ENCODE assay signal across 14 cellular contexts in genomic region chr1:14626869-14627607, GRCh38. TPM values are rescaled to one million over a fixed set of nuclear protein-coding genes. Genes with fewer than 3 reads are reported as not detected.
A peak's percentile ranks its signal among the peaks of the same experiment; 100 is the strongest.
DNase-seq lines count a peak whose midpoint lies in the region; ATAC-seq, FAIRE-seq and TF ChIP-seq lines count a peak whose summit lies in the region.
"Had no signal": no experiment of that assay in that cellular context is flagged by ENCODE, and none has a peak within 500 bp of the region (broad histone marks: within the 10 kb centered on the region; RNA-seq: fewer than 3 reads in every experiment).

No MANE protein-coding gene starts in this region.

- H3K4me3 ChIP-seq in dorsolateral prefrontal cortex (peak overlapping the region in 5 of 59 donors; percentile 15 to 55 (median 36)), HepG2 (replicated peaks in 1 of 3; ENCODE audit: insufficient read depth in 1 of 3, low read depth in 2 of 3, low read length in 3 of 3) (no peak overlapping the region), upper lobe of right lung (no peak overlapping the region)
- H3K4me3 ChIP-seq: PC-9 had no signal

- no peak overlapping the region for H2AFZ ChIP-seq in HepG2 (ENCODE audit: low read length)
- H2AFZ ChIP-seq: PC-9 had no signal

- CTCF ChIA-PET in HepG2 (lab: Yijun Ruan, JAX; ENCODE audit: low intra/inter-chr PET ratio, low total read pairs) = no interaction called here
- CTCF ChIA-PET in activated CD8-positive, alpha-beta T cell treated with anti-CD3 and anti-CD28 coated beads for 36 hours (lab: Charles Lee) = no interaction called here

- no peaks in the 10 kb centered on the region for H3K36me3 Mint-ChIP-seq in activated CD8-positive, alpha-beta T cell treated with anti-CD3 and anti-CD28 coated beads for 36 hours (ENCODE audit: low read depth)
- H3K36me3 Mint-ChIP-seq: natural killer cell treated with Interleukin-12 subunit alpha and Interleukin-12 subunit beta and Interleukin-15 and Interleukin-18, amount 100 ng/mL, for 72 hours had no signal

- no peaks in the 10 kb centered on the region for H3K27me3 Mint-ChIP-seq in activated CD8-positive, alpha-beta T cell treated with anti-CD3 and anti-CD28 coated beads for 36 hours
- H3K27me3 Mint-ChIP-seq: stimulated activated naive CD8-positive, alpha-beta T cell treated with anti-CD3 and anti-CD28 coated beads, Interleukin-15, Interleukin-2, amounts not matched to agents 100 ng/mL and 50 ng/mL, for 24 hours had no signal

- H3K9ac ChIP-seq in HepG2 (ENCODE audit: insufficient read depth, low read depth, low read length) = no peak overlapping the region

- H3K36me3 ChIP-seq in HepG2 (replicated peaks in 1 of 2; ENCODE audit: control insufficient read depth in 1 of 2, insufficient read depth in 2 of 2, low read length in 2 of 2) (no peaks in the 10 kb centered on the region), upper lobe of right lung (no peaks in the 10 kb centered on the region)

- TF ChIP-seq EP300 in HepG2 (IDR thresholded peaks at IDR 0.05; ENCODE audit: low read depth in 2 of 2, low read length in 2 of 2) (no peak), HepG2 (CRISPR knock-in tag; IDR thresholded peaks at IDR 0.05; ENCODE audit: borderline replicate concordance) (no peak)

- H3K27me3 ChIP-seq in dorsolateral prefrontal cortex (no peaks in the 10 kb centered on the region), HepG2 (ENCODE audit: control insufficient read depth in 1 of 2, insufficient read depth in 2 of 2, low read length in 2 of 2) (peaks cover 0 to 39% of the 10 kb centered on the region in 2 experiments; a peak in 2 of 5 replicates), upper lobe of right lung (no peaks in the 10 kb centered on the region)

- no TSS peak for BruUV-seq in HepG2 (replicated peaks; lab: Mats Ljungman, UMichigan)

- TF ChIP-seq CTCF in dorsolateral prefrontal cortex (IDR thresholded peaks at IDR 0.05 in 54 of 56, conservative IDR thresholded peaks at IDR 0.05 in 2 of 56; ENCODE audit: low read depth in 1 of 56, partially characterized antibody in 56 of 56) = peak in 1 of 56 donors; percentile 8
- no peak for TF ChIP-seq CTCF in HepG2 (CRISPR knock-in tag; IDR thresholded peaks at IDR 0.05)
- TF ChIP-seq CTCF in upper lobe of right lung (IDR thresholded peaks at IDR 0.05) = no peak
- TF ChIP-seq CTCF in activated CD8-positive, alpha-beta T cell treated with anti-CD3 and anti-CD28 coated beads for 36 hours (IDR thresholded peaks at IDR 0.05) = no peak

- FAIRE-seq in HepG2 (lab: Jason Lieb, UNC) = no peak

- no peaks in the 10 kb centered on the region for H3K9me3 ChIP-seq in HepG2 (ENCODE audit: low read length)
- no peaks in the 10 kb centered on the region for H3K9me3 ChIP-seq in upper lobe of right lung

- POLR2A ChIA-PET in HepG2 (lab: Yijun Ruan, JAX) = no interaction called here
- POLR2A ChIA-PET in activated CD8-positive, alpha-beta T cell treated with anti-CD3 and anti-CD28 coated beads for 36 hours (lab: Charles Lee) = no interaction called here

- in situ Hi-C loops in HepG2 (cut with HindIII; ENCODE audit: extremely low pct_ligation_motif_present, low pct_unique_long_range_greater_than_20kb) = no loop called here

- no peak for TF ChIP-seq POLR2A in HepG2 (IDR thresholded peaks at IDR 0.05; ENCODE audit: insufficient read depth in 1 of 2, low read depth in 2 of 2, low read length in 2 of 2)

- intact Hi-C loops in dorsolateral prefrontal cortex (cut with DNase I) = loop anchor here in 1 of 2 donors (10.0 kb wide), 1 partner anchor 298 kb away; no protein-coding TSS in a partner anchor
- intact Hi-C loops in HepG2 (cut with micrococcal nuclease; ENCODE audit: unreplicated experiment) = no loop called here
- intact Hi-C loops in upper lobe of right lung (cut with DNase I) = no loop called here
- intact Hi-C loops in activated CD8-positive, alpha-beta T cell treated with anti-CD3 and anti-CD28 coated beads for 36 hours (cut with micrococcal nuclease) = no loop called here

- TF ChIP-seq RAD21 in HepG2 (CRISPR knock-in tag; IDR thresholded peaks at IDR 0.05) = no peak

- WGBS in HepG2 (ENCODE audit: low lambda C conversion rate) = 15% methylated on average over 8 of the region's 11 CpGs

- H3K27ac ChIP-seq in dorsolateral prefrontal cortex (peak overlapping the region; percentile 33 to 95 (median 87)), HepG2 (ENCODE audit: extremely low read length, insufficient read depth, low read length) (no peak overlapping the region), upper lobe of right lung (peak overlapping the region; percentile 58)
- H3K27ac ChIP-seq: HL-60, PC-9 had no signal

- H3K4me3 Mint-ChIP-seq in activated CD8-positive, alpha-beta T cell treated with anti-CD3 and anti-CD28 coated beads for 36 hours = no peak overlapping the region
- H3K4me3 Mint-ChIP-seq: natural killer cell treated with Interleukin-12 subunit alpha and Interleukin-12 subunit beta and Interleukin-15 and Interleukin-18, amount 100 ng/mL, for 72 hours; stimulated activated naive CD8-positive, alpha-beta T cell treated with anti-CD3 and anti-CD28 coated beads, Interleukin-15, Interleukin-2, amounts not matched to agents 100 ng/mL and 50 ng/mL, for 24 hours had no signal

- H3K27ac Mint-ChIP-seq in activated CD8-positive, alpha-beta T cell treated with anti-CD3 and anti-CD28 coated beads for 36 hours = no peak overlapping the region
- H3K27ac Mint-ChIP-seq: natural killer cell treated with Interleukin-12 subunit alpha and Interleukin-12 subunit beta and Interleukin-15 and Interleukin-18, amount 100 ng/mL, for 72 hours; stimulated activated naive CD8-positive, alpha-beta T cell treated with anti-CD3 and anti-CD28 coated beads, Interleukin-15, Interleukin-2, amounts not matched to agents 100 ng/mL and 50 ng/mL, for 24 hours had no signal

- ATAC-seq in HepG2 = no peak; the same call in 2 of the 3 replicates
- peak; percentile 76 for ATAC-seq in upper lobe of right lung
- no peak for ATAC-seq in HG03460 (IDR thresholded peaks at IDR 0.05; ENCODE audit: unreplicated experiment)
- no peak for ATAC-seq in activated CD8-positive, alpha-beta T cell treated with anti-CD3 and anti-CD28 coated beads for 36 hours
- ATAC-seq: natural killer cell treated with Interleukin-12 subunit alpha and Interleukin-12 subunit beta and Interleukin-15 and Interleukin-18, amount 100 ng/mL, for 72 hours had no signal

- H3K4me1 Mint-ChIP-seq in activated CD8-positive, alpha-beta T cell treated with anti-CD3 and anti-CD28 coated beads for 36 hours (ENCODE audit: low read depth) = no peaks in the 10 kb centered on the region

- H3K4me1 ChIP-seq in HepG2 (ENCODE audit: insufficient read depth, low read length) (no peaks in the 10 kb centered on the region), upper lobe of right lung (no peaks in the 10 kb centered on the region)

- peaks cover 5% of the 10 kb centered on the region for H3K9me3 Mint-ChIP-seq in activated CD8-positive, alpha-beta T cell treated with anti-CD3 and anti-CD28 coated beads for 36 hours
- H3K9me3 Mint-ChIP-seq: natural killer cell treated with Interleukin-12 subunit alpha and Interleukin-12 subunit beta and Interleukin-15 and Interleukin-18, amount 100 ng/mL, for 72 hours; stimulated activated naive CD8-positive, alpha-beta T cell treated with anti-CD3 and anti-CD28 coated beads, Interleukin-15, Interleukin-2, amounts not matched to agents 100 ng/mL and 50 ng/mL, for 24 hours had no signal

- no peaks in the 10 kb centered on the region for H4K20me1 ChIP-seq in HepG2 (ENCODE audit: insufficient read depth, low read length)

- peak; percentile 27 for DNase-seq in NCI-H748 (lab: John Stamatoyannopoulos, UW; ENCODE audit: unreplicated experiment)
- DNase-seq in NCI-H748 treated with DMSO at 0.1 percent for 48 hours (lab: John Stamatoyannopoulos, UW) = no peak
- peak in 3 of 10 donors; percentile 28 to 49 (median 35) for DNase-seq in dorsolateral prefrontal cortex
- DNase-seq in HepG2 (ENCODE audit: low spot score) = no peak
- DNase-seq in upper lobe of right lung = peak; percentile 66
- DNase-seq in NCI-H226 = no peak
- DNase-seq in activated CD8-positive, alpha-beta T cell treated with anti-CD3 and anti-CD28 coated beads for 36 hours = no peak
- DNase-seq: cortex of kidney, NCI-H1092, PC-9 had no signal

- H3K79me2 ChIP-seq in HepG2 (ENCODE audit: insufficient read depth, low read length) = no peaks in the 10 kb centered on the region

- no peak overlapping the region for H3K4me2 ChIP-seq in HepG2 (ENCODE audit: low read depth, low read length)
- H3K4me2 ChIP-seq: PC-9 had no signal

TF ChIP-seq in HepG2, 621 proteins besides CTCF, POLR2A, EP300 and RAD21 (continues in another document):
- TF ChIP-seq ZKSCAN1 (IDR thresholded peaks at IDR 0.05; ENCODE audit: low read length) (0 out of 2 replicates have a peak, but pooled peaks have one; percentile 28), MAX (IDR thresholded peaks at IDR 0.05) (no peak)

RNA-seq across cellular contexts. Expression of gene KAZN, which starts 28.6 kb away (rescaled TPM):
- total RNA-seq in dorsolateral prefrontal cortex (10 to 100 TPM; 51.1 to 93.6 (median 76.3) TPM), HepG2 (2016; rRNA removed; fragmentation: Illumina TruSeq; extraction: Trizol) (10.4 and 10.6 TPM in 2 replicates), upper lobe of right lung (33.5 TPM)
- total RNA-seq in HepG2 (2016; cell fraction: cytosol; rRNA removed; fragmentation: Illumina TruSeq; extraction: Trizol; ENCODE audit: low read depth) = 9.3 and 10.1 TPM in 2 replicates
- total RNA-seq in HepG2 (2016; cell fraction: insoluble cytoplasmic fraction; rRNA removed; fragmentation: Illumina TruSeq; extraction: Trizol) = 7.0 and 10.4 TPM in 2 replicates
- 20.0 and 21.9 TPM in 2 replicates for total RNA-seq in HepG2 (2016; cell fraction: membrane; rRNA removed; fragmentation: Illumina TruSeq; extraction: Trizol)
- 9.8 and 10.4 TPM in 2 replicates for total RNA-seq in HepG2 (2016; cell fraction: nucleus; rRNA removed; fragmentation: Illumina TruSeq; extraction: Trizol)
- polyA plus RNA-seq in HepG2 (2011; rRNA removed) = 12.9 and 13.5 TPM in 2 replicates
- 9.7 and 10.7 TPM in 2 replicates for polyA plus RNA-seq in HepG2 (2011; cell fraction: cytosol; rRNA removed)
- 27.9 and 29.3 TPM in 2 replicates for polyA plus RNA-seq in HepG2 (2011; cell fraction: nucleus; rRNA removed)
- 18.2 and 19.5 TPM in 2 replicates for polyA plus RNA-seq in HepG2 (2012)
- 22.4 and 22.5 TPM in 2 replicates for polyA plus RNA-seq in HepG2 (2016; cell fraction: cytosol; fragmentation: Illumina TruSeq; extraction: Trizol; ENCODE audit: low read depth)
- 15.4 and 17.5 TPM in 2 replicates for polyA plus RNA-seq in HepG2 (2016; cell fraction: insoluble cytoplasmic fraction; fragmentation: Illumina TruSeq; extraction: Trizol; ENCODE audit: low read depth)
- polyA plus RNA-seq in HepG2 (2016; cell fraction: membrane; fragmentation: Illumina TruSeq; extraction: Trizol; ENCODE audit: low read depth) = 30.9 and 31.3 TPM in 2 replicates
- polyA plus RNA-seq in HepG2 (2016; cell fraction: nucleus; fragmentation: Illumina TruSeq; extraction: Trizol; ENCODE audit: insufficient read depth, low read depth) = 30.3 and 31.2 TPM in 2 replicates
- polyA minus RNA-seq in HepG2 (2011; rRNA and poly(A)+ RNA removed; ENCODE audit: low replicate concordance) = 12.3 TPM in 1 of 2 replicates, not detected in the other
- polyA minus RNA-seq in HepG2 (2011; cell fraction: cytosol; rRNA and poly(A)+ RNA removed) = 8.1 and 9.6 TPM in 2 replicates
- 14.3 and 14.5 TPM in 2 replicates for polyA minus RNA-seq in HepG2 (2011; cell fraction: nucleus; rRNA and poly(A)+ RNA removed)
- 1 to 10 TPM; 1.7 to 1.9 TPM for total RNA-seq in activated CD8-positive, alpha-beta T cell treated with anti-CD3 and anti-CD28 coated beads for 36 hours

Comparison
In these comparisons a context has a peak if more than half of its experiments do, and no peak if none do; other contexts are left out.
1. DNase-seq: peak in NCI-H748 (single experiment) and upper lobe of right lung (single experiment); none in NCI-H748 treated with DMSO at 0.1 percent for 48 hours (single experiment), HepG2 (single experiment), NCI-H226 (single experiment) and activated CD8-positive, alpha-beta T cell treated with anti-CD3 and anti-CD28 coated beads for 36 hours (single experiment).